In genomic region chr13:98311200-98311548, GRCh38 we compare ENCODE assay signal across 18 cellular contexts.
DNase-seq lines count a peak whose midpoint lies in the region; ATAC-seq, FAIRE-seq and TF ChIP-seq lines count a peak whose summit lies in the region.
"Had no signal": no experiment of that assay in that cellular context is flagged by ENCODE, and none has a peak within 500 bp of the region (broad histone marks: within the 10 kb centered on the region; RNA-seq: fewer than 3 reads in every experiment).

No MANE protein-coding gene starts in this region.

- no peak overlapping the region for H3K4me3 Mint-ChIP-seq in H9
- H3K4me3 Mint-ChIP-seq: CD4-positive, alpha-beta memory T cell had no signal

- in situ Hi-C loops in transverse colon (cut with MboI; ENCODE audit: low pct_ligation_motif_present in 1 of 4, low pct_unique_long_range_greater_than_20kb in 1 of 4, low sequenced_read_pairs in 3 of 4): no loop called here

- H3K14ac ChIP-seq in H9 (ENCODE audit: insufficient read depth, low read length): no peak overlapping the region

- no peak overlapping the region for H4K8ac ChIP-seq in H9 (replicated peaks; ENCODE audit: insufficient read length, low read depth, low read length)

- H3K36me3 Mint-ChIP-seq in H9 (ENCODE audit: insufficient read depth in 1 of 3, low read depth in 3 of 3): peaks cover 2 to 4% (median 3%) of the 10 kb centered on the region in 3 experiments; a peak in 4 of 7 replicates
- H3K36me3 Mint-ChIP-seq: CD4-positive, alpha-beta memory T cell had no signal

- H3K9me3 Mint-ChIP-seq in H9: no peaks in the 10 kb centered on the region
- H3K9me3 Mint-ChIP-seq: CD4-positive, alpha-beta memory T cell had no signal

- no peak overlapping the region for H2BK20ac ChIP-seq in H9 (ENCODE audit: low read depth, low read length, poor library complexity, severe bottlenecking)

- TF ChIP-seq POLR2A in transverse colon (IDR thresholded peaks at IDR 0.05): no peak

- H3K27ac ChIP-seq in H9 (ENCODE audit: insufficient read length, low read depth, low read length) (no peak overlapping the region), transverse colon (peak overlapping the region in 3 of 4 donors; percentile 1 to 48 (median 46))
- H3K27ac ChIP-seq: GM23248, RWPE1, SJCRH30 had no signal

- no peak overlapping the region for H2AFZ ChIP-seq in H9 (ENCODE audit: low read length)
- H2AFZ ChIP-seq: GM23248 had no signal

- no peak overlapping the region for H2BK15ac ChIP-seq in H9 (ENCODE audit: low read depth, low read length)

- ATAC-seq in mucosa of descending colon (peak; percentile 18), HG02588 (IDR thresholded peaks at IDR 0.05; ENCODE audit: unreplicated experiment) (no peak), GM21447 (IDR thresholded peaks at IDR 0.05; ENCODE audit: unreplicated experiment) (no peak)

- H3K4me1 ChIP-seq in H9 (ENCODE audit: insufficient read depth, low read length): peaks cover 10% of the 10 kb centered on the region
- peaks cover 20% of the 10 kb centered on the region for H3K4me1 ChIP-seq in mucosa of descending colon (ENCODE audit: low read depth)
- peaks cover 4 to 38% (median 28%) of the 10 kb centered on the region in 4 donors for H3K4me1 ChIP-seq in transverse colon

- no peak for FAIRE-seq in GM19239 (lab: Jason Lieb, UNC)

- H3K23me2 ChIP-seq in H9 (ENCODE audit: insufficient read length, low read depth, low read length, poor library complexity, severe bottlenecking): no peaks in the 10 kb centered on the region

- no peak overlapping the region for H3K4ac ChIP-seq in H9 (ENCODE audit: low read depth, low read length)

- peaks cover 45 to 53% of the 10 kb centered on the region in 2 experiments for H3K4me1 Mint-ChIP-seq in H9
- H3K4me1 Mint-ChIP-seq: CD4-positive, alpha-beta memory T cell had no signal

- peak overlapping the region in 2 of 3 experiments; percentile 62 to 64; a peak in 4 of 7 replicates for H3K27ac Mint-ChIP-seq in H9
- H3K27ac Mint-ChIP-seq: CD4-positive, alpha-beta memory T cell had no signal

- no peak overlapping the region for H3K23ac ChIP-seq in H9 (ENCODE audit: insufficient read length, low read depth, low read length)

- intact Hi-C loops in mucosa of descending colon (cut with DNase I, micrococcal nuclease) (no loop called here), transverse colon (cut with DNase I; ENCODE audit: low total_unique reads) (no loop called here)

- no peak overlapping the region for H2AK5ac ChIP-seq in H9 (ENCODE audit: insufficient read length, low read length)

- no peak overlapping the region for H3K18ac ChIP-seq in H9 (ENCODE audit: insufficient read length, low read depth, low read length)

- H3K4me2 ChIP-seq in H9 (ENCODE audit: insufficient read depth, insufficient read length, low read length): no peak overlapping the region

- H3K56ac ChIP-seq in H9 (ENCODE audit: insufficient read length, low read depth, low read length): no peak overlapping the region

- no peak overlapping the region for H2BK120ac ChIP-seq in H9 (ENCODE audit: low read depth, low read length, poor library complexity, severe bottlenecking)

- H3K4me3 ChIP-seq in epithelial cell of proximal tubule (ENCODE audit: low read depth, low read length) (peak overlapping the region; percentile 19), mucosa of descending colon (no peak overlapping the region), transverse colon (no peak overlapping the region)
- H3K4me3 ChIP-seq: GM23248, SJCRH30 had no signal

- no peak overlapping the region for H3K9ac ChIP-seq in H9 (ENCODE audit: extremely low read depth, insufficient read length, low read length)
- H3K9ac ChIP-seq: GM23248 had no signal

- H4K20me1 ChIP-seq in H9 (ENCODE audit: control insufficient read depth, insufficient read depth, insufficient read length): no peaks in the 10 kb centered on the region

- TF ChIP-seq CTCF in H9 (conservative IDR thresholded peaks at IDR 0.05) (no peak), epithelial cell of proximal tubule (conservative IDR thresholded peaks at IDR 0.05; ENCODE audit: low read depth, low read length) (no peak), mucosa of descending colon (IDR thresholded peaks at IDR 0.05) (no peak), transverse colon (IDR thresholded peaks at IDR 0.05) (no peak)

- no peak overlapping the region for H3T11ph ChIP-seq in H9 (ENCODE audit: low read length)

- H3K27me3 ChIP-seq in H9 (ENCODE audit: insufficient read depth, low read length) (no peaks in the 10 kb centered on the region; the same call in 1 of the 2 replicates), transverse colon (no peaks in the 10 kb centered on the region)
- H3K27me3 ChIP-seq: SJCRH30 had no signal

- TF ChIP-seq EP300 in transverse colon (IDR thresholded peaks at IDR 0.05; ENCODE audit: low read depth): no peak

- H3K27me3 Mint-ChIP-seq in H9 (ENCODE audit: low read depth): no peaks in the 10 kb centered on the region

- DNase-seq in H9 (no peak), epithelial cell of proximal tubule (ENCODE audit: low read depth) (no peak), mucosa of descending colon (no peak), transverse colon (no peak), GM19239 (ENCODE audit: insufficient read length, low spot score) (no peak), NCI-H1092 (lab: John Stamatoyannopoulos, UW) (no peak)
- DNase-seq: CD4-positive, alpha-beta memory T cell; GF-D8; GM23248; Kasumi-1; NCI-H1417 treated with DMSO at 0.1 percent for 48 hours; NCI-H2029 treated with DMSO at 0.1 percent for 48 hours; NCI-H526 treated with DMSO at 0.1 percent for 48 hours; OCI-M1; SJCRH30 had no signal

- no peak overlapping the region for H4K5ac ChIP-seq in H9 (ENCODE audit: insufficient read length, low read depth, low read length)

- WGBS in H9 (ENCODE audit: extremely low coverage, insufficient read length, low lambda C conversion rate): no CpG with 5 or more reads among the region's 1 CpG
- WGBS in transverse colon (ENCODE audit: low coverage in 1 of 2), 2 donors: 66% methylated on average over 1 of the region's 1 CpG; no CpG with 5 or more reads in 1 of the 2 donors

- H3K9me3 ChIP-seq in H9 (ENCODE audit: control insufficient read depth, low read depth, low read length) (no peaks in the 10 kb centered on the region), mucosa of descending colon (no peaks in the 10 kb centered on the region), transverse colon (no peaks in the 10 kb centered on the region)
- H3K9me3 ChIP-seq: SJCRH30 had no signal

- H3K79me1 ChIP-seq in H9 (ENCODE audit: insufficient read depth, low read depth, low read length, poor library complexity, severe bottlenecking): peaks cover 6% of the 10 kb centered on the region

- H2BK5ac ChIP-seq in H9 (ENCODE audit: insufficient read length, low read length): no peak overlapping the region

- no peaks in the 10 kb centered on the region; the same call in 1 of the 2 replicates for H3K79me2 ChIP-seq in H9 (ENCODE audit: insufficient read depth, low read length)

- no peaks in the 10 kb centered on the region for H3K36me3 ChIP-seq in mucosa of descending colon (ENCODE audit: low read depth)
- no peaks in the 10 kb centered on the region for H3K36me3 ChIP-seq in transverse colon
- H3K36me3 ChIP-seq: SJCRH30 had no signal

- no peak overlapping the region for H2BK12ac ChIP-seq in H9 (ENCODE audit: insufficient read length, low read depth, low read length)

- H4K91ac ChIP-seq in H9 (ENCODE audit: insufficient read length, low read depth, low read length): no peak overlapping the region
